ENCODE assay signal across 2 cellular contexts in genomic region chr5:751992-752391, GRCh38. TPM values are rescaled to one million over a fixed set of nuclear protein-coding genes. Genes with fewer than 3 reads are reported as not detected.
"Had no signal": no experiment of that assay in that cellular context is flagged by ENCODE, and none has a peak within 500 bp of the region (broad histone marks: within the 10 kb centered on the region; RNA-seq: fewer than 3 reads in every experiment).

No MANE protein-coding gene starts in this region.

RNA-seq across cellular contexts. Expression of gene ZDHHC11B, which starts 32.5 kb away (rescaled TPM):
- total RNA-seq: M059J, SJSA1 had no signal

RNA-seq across cellular contexts. Expression of gene TPPP, which starts 58.8 kb away (rescaled TPM):
- total RNA-seq: SJSA1 had no signal
